8 cellular contexts compared by ENCODE assay signal in genomic region chr10:59177031-59177861, GRCh38. TPM values are rescaled to one million over a fixed set of nuclear protein-coding genes. Genes with fewer than 3 reads are reported as not detected.
DNase-seq lines count a peak whose midpoint lies in the region; ATAC-seq and TF ChIP-seq lines count a peak whose summit lies in the region.

No MANE protein-coding gene starts in this region.

- H3K36me3 Mint-ChIP-seq in nephron progenitor cell (ENCODE audit: low read depth), result no peaks in the 10 kb centered on the region

- 8 to 21% (median 10%) methylated on average over 18 to 42 of the region's 42 CpGs for WGBS in heart left ventricle, 4 donors

- H3K4me3 Mint-ChIP-seq in nephron progenitor cell, result peak overlapping the region; percentile 90

- H3K4me3 ChIP-seq in heart left ventricle, result peak overlapping the region; percentile 9 to 46 (median 32)

- TF ChIP-seq POLR2A in heart left ventricle (IDR thresholded peaks at IDR 0.05), result no peak

- intact Hi-C loops in heart left ventricle (cut with DNase I) (no loop called here), cardiac septum (cut with DNase I) (no loop called here)

- H3K27ac ChIP-seq in heart left ventricle, result no peak overlapping the region

- TF ChIP-seq CTCF in heart left ventricle (IDR thresholded peaks at IDR 0.05), result no peak
- no peak for TF ChIP-seq CTCF in nephron progenitor cell (IDR thresholded peaks at IDR 0.05)

- DNase-seq in heart left ventricle (peak in 2 of 5 donors; percentile 7 to 19), cardiac septum (ENCODE audit: low spot score) (no peak), RPMI7951 (ENCODE audit: low read depth) (peak; percentile 59), fibroblast of gingiva (ENCODE audit: low read depth) (peak; percentile 62), nephron progenitor cell (peak; percentile 58), T-helper 1 cell (no peak)

- H3K4me1 ChIP-seq in heart left ventricle, result peaks cover 0 to 16% (median 5%) of the 10 kb centered on the region in 12 donors

- no peaks in the 10 kb centered on the region for H3K36me3 ChIP-seq in heart left ventricle

- H3K27me3 ChIP-seq in heart left ventricle, result peaks cover 7 to 49% (median 21%) of the 10 kb centered on the region in 9 donors

- H3K9me3 ChIP-seq in heart left ventricle, result no peaks in the 10 kb centered on the region

- H3K9me3 Mint-ChIP-seq in nephron progenitor cell, result no peaks in the 10 kb centered on the region

- no peak overlapping the region for H3K27ac Mint-ChIP-seq in nephron progenitor cell

- H3K27me3 Mint-ChIP-seq in nephron progenitor cell (ENCODE audit: low read depth, poor library complexity), result peaks cover 62% of the 10 kb centered on the region

- ATAC-seq in heart left ventricle, result peak in 2 of 4 donors; percentile 49 to 68
- ATAC-seq in GM21723 (IDR thresholded peaks at IDR 0.05; ENCODE audit: unreplicated experiment), result no peak
- no peak for ATAC-seq in HG03442 (IDR thresholded peaks at IDR 0.05; ENCODE audit: unreplicated experiment)

- peaks cover 12% of the 10 kb centered on the region for H3K4me1 Mint-ChIP-seq in nephron progenitor cell

RNA-seq across cellular contexts. Expression of gene PHYHIPL, which starts 0.8 kb away (rescaled TPM):
- total RNA-seq in heart left ventricle (not detected), cardiac septum (0.19 TPM)
- under 1 TPM; 0.03 to 0.08 TPM for polyA plus RNA-seq in heart left ventricle
- total RNA-seq in RPMI7951 (2014; rRNA removed; shearing (Covaris generic)), result not detected in 2 replicates

Comparison
In these comparisons a context has a peak if more than half of its experiments do, and no peak if none do; other contexts are left out.
1. DNase-seq: peak in RPMI7951 (single experiment), fibroblast of gingiva (single experiment) and nephron progenitor cell (single experiment); none in cardiac septum (single experiment) and T-helper 1 cell (0 of 5).